8 cellular contexts compared by ENCODE assay signal in the genomic region with DNA sequence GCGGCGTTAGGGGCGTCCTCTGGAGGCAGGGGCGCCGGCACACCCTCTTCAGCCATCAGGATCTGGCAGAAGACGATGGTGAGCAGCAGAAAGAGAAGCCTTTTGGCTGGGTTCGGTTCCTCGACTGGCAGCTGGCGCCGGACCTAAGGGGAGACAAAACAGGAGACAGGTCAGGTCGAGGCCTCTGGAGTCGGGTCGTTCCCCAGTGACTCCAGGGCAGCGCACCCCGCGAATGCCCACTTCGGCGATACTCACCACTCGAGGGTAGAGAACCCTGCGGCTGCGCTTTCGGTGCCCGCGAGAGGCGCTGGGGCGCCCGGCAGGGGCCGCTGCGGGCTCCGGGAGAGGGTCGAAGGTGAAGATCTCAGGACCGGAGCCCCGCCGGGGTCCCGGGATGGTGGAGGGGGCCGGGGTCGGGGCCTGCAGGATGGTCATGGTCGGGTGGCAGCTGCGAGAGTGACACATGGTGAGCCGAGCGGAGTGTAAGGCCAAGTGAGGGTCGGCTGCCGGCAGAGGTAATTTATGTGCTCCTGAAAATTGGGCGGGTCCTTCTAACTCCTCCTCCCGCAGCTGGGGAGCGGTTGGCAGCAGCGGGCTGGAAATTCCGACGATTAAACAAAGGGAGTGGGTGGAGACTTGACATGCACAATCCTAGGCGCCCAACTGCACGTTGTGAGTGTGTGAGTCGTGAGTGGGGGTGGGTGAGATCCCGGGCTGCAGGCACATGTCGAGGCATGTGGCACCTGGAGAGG. TPM values are rescaled to one million over a fixed set of nuclear protein-coding genes. Genes with fewer than 3 reads are reported as not detected.
DNase-seq lines count a peak whose midpoint lies in the region; ATAC-seq and TF ChIP-seq lines count a peak whose summit lies in the region.

A gene with protein sequence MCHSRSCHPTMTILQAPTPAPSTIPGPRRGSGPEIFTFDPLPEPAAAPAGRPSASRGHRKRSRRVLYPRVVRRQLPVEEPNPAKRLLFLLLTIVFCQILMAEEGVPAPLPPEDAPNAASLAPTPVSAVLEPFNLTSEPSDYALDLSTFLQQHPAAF (minus strand): TSS at position 494 of the 752 bp plus-strand sequence. CDS start 29 bp downstream, at position 465.

- peaks cover 38% of the 10 kb centered on the region for H3K4me1 Mint-ChIP-seq in Caco-2 (ENCODE audit: low read depth, unreplicated experiment)
- peaks cover 67% of the 10 kb centered on the region for H3K4me1 Mint-ChIP-seq in HFFc6 (ENCODE audit: low read depth)

- H3K27ac ChIP-seq in mesodermal cell (ENCODE audit: low read depth, low read length, severe bottlenecking) = peak within 1 kb of the TSS; percentile 84

- H3K27ac Mint-ChIP-seq in Caco-2 (ENCODE audit: unreplicated experiment) (peak within 1 kb of the TSS; percentile 82), HFFc6 (peak within 1 kb of the TSS; percentile 93)

- DNase-seq in Caco-2 = peak; percentile 80 to 83
- DNase-seq in HFFc6 = peak; percentile 73
- DNase-seq in NCI-H774 (lab: John Stamatoyannopoulos, UW) = peak; percentile 77
- DNase-seq in activated CD8-positive, alpha-beta memory T cell treated with anti-CD3 and anti-CD28 coated beads for 48 hours (ENCODE audit: low read depth in 2 of 3, low spot score in 2 of 3) = peak; percentile 81 to 94 (median 93)
- peak; percentile 51 for DNase-seq in stimulated activated CD8-positive, alpha-beta memory T cell treated with anti-CD3 and anti-CD28 coated beads, Interleukin-15, amount 100 ng/mL, for 1 hour (ENCODE audit: low read depth)

- peaks cover 6% of the 10 kb centered on the region for H3K36me3 ChIP-seq in Caco-2 (ENCODE audit: control insufficient read depth, insufficient read depth, low read length)
- H3K36me3 ChIP-seq in mesodermal cell (ENCODE audit: control insufficient read depth, insufficient read depth, low read length) = peaks cover 40% of the 10 kb centered on the region

- POLR2A ChIA-PET in Caco-2 (lab: Charles Lee) = interaction anchor here (0.6 to 1.0 kb wide), 2 partner anchors 15 to 25 kb away, joined by 3 to 4 read pairs; no protein-coding TSS in a partner anchor

- ATAC-seq in HG03095 (IDR thresholded peaks at IDR 0.05; ENCODE audit: unreplicated experiment) = no peak

- CTCF ChIA-PET in Caco-2 (lab: Charles Lee) = interaction anchor here (0.6 to 1.5 kb wide), 6 partner anchors 15 to 138 kb away, joined by 3 to 5 read pairs (median 4); no protein-coding TSS in a partner anchor

- H3K4me3 ChIP-seq in Caco-2 (ENCODE audit: low read depth, low read length) (peak within 1 kb of the TSS; percentile 48), mesodermal cell (ENCODE audit: extremely low read depth, insufficient read depth, low read length, poor library complexity, severe bottlenecking) (peak within 1 kb of the TSS; percentile 94)

- no TSS peak for BruUV-seq in Caco-2 (replicated peaks; lab: Mats Ljungman, UMichigan)

- H3K27me3 ChIP-seq in Caco-2 (replicated peaks; ENCODE audit: control insufficient read depth, insufficient read depth, low read length) = no peaks in the 10 kb centered on the region

- WGBS in mesodermal cell (ENCODE audit: insufficient coverage in 2 of 2), 2 experiments = 0 to 1% methylated on average over 34 to 36 of the region's 54 CpGs

- H3K9me3 Mint-ChIP-seq in Caco-2 (ENCODE audit: unreplicated experiment) (no peaks in the 10 kb centered on the region), HFFc6 (no peaks in the 10 kb centered on the region)

- H3K27me3 Mint-ChIP-seq in Caco-2 (ENCODE audit: insufficient read depth, unreplicated experiment) = no peaks in the 10 kb centered on the region
- H3K27me3 Mint-ChIP-seq in HFFc6 (ENCODE audit: insufficient read depth) = peaks cover 7% of the 10 kb centered on the region

- in situ Hi-C loops in endometrial microvascular endothelial cells (cut with HindIII; ENCODE audit: inconsistent ontology term, low pct_unique_long_range_greater_than_20kb, low sequenced_read_pairs) = loop anchor here (10.0 kb wide), 1 partner anchor 149 kb away; no protein-coding TSS in a partner anchor

- peaks cover 32% of the 10 kb centered on the region for H3K4me1 ChIP-seq in Caco-2
- peaks cover 32% of the 10 kb centered on the region for H3K4me1 ChIP-seq in mesodermal cell (ENCODE audit: control insufficient read depth, insufficient read depth, low read length, poor library complexity, severe bottlenecking)

- intact Hi-C loops in Caco-2 (cut with micrococcal nuclease; ENCODE audit: unreplicated experiment) = loop anchor here (1.0 to 10.0 kb wide), 4 partner anchors 20 to 341 kb away; no protein-coding TSS in a partner anchor

- H3K9me3 ChIP-seq in Caco-2 (no peaks in the 10 kb centered on the region), mesodermal cell (ENCODE audit: control insufficient read depth, low read length) (no peaks in the 10 kb centered on the region)

- TF ChIP-seq CTCF in Caco-2 (IDR thresholded peaks at IDR 0.05; ENCODE audit: insufficient read depth in 1 of 2, low read depth in 1 of 2, low read length in 1 of 2, severe bottlenecking in 1 of 2, unreplicated experiment in 1 of 2) = peak; percentile 68 to 89
- TF ChIP-seq CTCF in HFFc6 (IDR thresholded peaks at IDR 0.05) = peak; percentile 78

- H3K4me3 Mint-ChIP-seq in Caco-2 (ENCODE audit: unreplicated experiment) (peak within 1 kb of the TSS; percentile 90), HFFc6 (peak within 1 kb of the TSS; percentile 94)

- H3K36me3 Mint-ChIP-seq in Caco-2 (ENCODE audit: insufficient read depth, unreplicated experiment) (peaks cover 45% of the 10 kb centered on the region), HFFc6 (ENCODE audit: low read depth) (peaks cover 40% of the 10 kb centered on the region)

RNA-seq across cellular contexts. Expression of the gene that starts here (rescaled TPM):
- total RNA-seq in Caco-2 (2022) = 13.0 and 17.4 TPM in 2 replicates
- 10 to 100 TPM; 38.1 to 62.4 (median 60.2) TPM for total RNA-seq in HFFc6 (2021; fragmentation: NEBNext Ultra II Directional; extraction: Animal tissue kit (Norgen Biotek cat#: 25700))
- total RNA-seq in endometrial microvascular endothelial cells (ENCODE audit: inconsistent ontology term) = 76.4 TPM
- 139 TPM for polyA plus RNA-seq in mesodermal cell (2013, experiment 1 of 2)
- polyA plus RNA-seq in mesodermal cell (2013, experiment 2 of 2) = 110 TPM
